8 cellular contexts compared by ENCODE assay signal in genomic region chr1:109112652-109113285, GRCh38. TPM values are rescaled to one million over a fixed set of nuclear protein-coding genes. Genes with fewer than 3 reads are reported as not detected.
DNase-seq lines count a peak whose midpoint lies in the region; ATAC-seq and TF ChIP-seq lines count a peak whose summit lies in the region.

No MANE protein-coding gene starts in this region.

- H3K4me3 ChIP-seq in fibroblast of the aortic adventitia (ENCODE audit: low read depth, low read length): peak overlapping the region; percentile 44

- peaks cover 36% of the 10 kb centered on the region for H3K4me1 Mint-ChIP-seq in activated T-helper 2 cell treated with anti-CD3 and anti-CD28 coated beads, Interferon-gamma antibody, Interleukin-2, Interleukin-4, amounts not matched to agents 10 μg/mL and 5 μg/mL and 100 μg/mL, durations not matched to agents 14 hours and 24 hours and 36 hours (ENCODE audit: low read depth)
- H3K4me1 Mint-ChIP-seq in nephron progenitor cell: peaks cover 24% of the 10 kb centered on the region

- intact Hi-C loops in activated T-helper 2 cell treated with anti-CD3 and anti-CD28 coated beads, Interferon-gamma antibody, Interleukin-2, Interleukin-4, amounts not matched to agents 10 μg/mL and 5 μg/mL and 100 μg/mL, durations not matched to agents 14 hours and 24 hours and 36 hours (cut with micrococcal nuclease): loop anchor here (1.0 to 10.0 kb wide), 7 partner anchors 12 to 422 kb away; partner anchors contain the start of genes CLCC1, GPR61, PRPF38B and SARS1

- H3K27me3 Mint-ChIP-seq in activated T-helper 2 cell treated with anti-CD3 and anti-CD28 coated beads, Interferon-gamma antibody, Interleukin-2, Interleukin-4, amounts not matched to agents 10 μg/mL and 5 μg/mL and 100 μg/mL, durations not matched to agents 14 hours and 24 hours and 36 hours (ENCODE audit: low read depth): peaks cover 22% of the 10 kb centered on the region
- H3K27me3 Mint-ChIP-seq in nephron progenitor cell (ENCODE audit: low read depth, poor library complexity): peaks cover 93% of the 10 kb centered on the region

- H3K4me3 Mint-ChIP-seq in activated T-helper 2 cell treated with anti-CD3 and anti-CD28 coated beads, Interferon-gamma antibody, Interleukin-2, Interleukin-4, amounts not matched to agents 10 μg/mL and 5 μg/mL and 100 μg/mL, durations not matched to agents 14 hours and 24 hours and 36 hours (ENCODE audit: low read depth): peak overlapping the region; percentile 69
- peak overlapping the region; percentile 79 for H3K4me3 Mint-ChIP-seq in nephron progenitor cell

- TF ChIP-seq CTCF in fibroblast of the aortic adventitia (IDR thresholded peaks at IDR 0.05; ENCODE audit: insufficient read depth, low read length) (peak; percentile 95), nephron progenitor cell (IDR thresholded peaks at IDR 0.05) (peak; percentile 98)

- peak overlapping the region; percentile 64 for H3K27ac Mint-ChIP-seq in activated T-helper 2 cell treated with anti-CD3 and anti-CD28 coated beads, Interferon-gamma antibody, Interleukin-2, Interleukin-4, amounts not matched to agents 10 μg/mL and 5 μg/mL and 100 μg/mL, durations not matched to agents 14 hours and 24 hours and 36 hours
- peak overlapping the region; percentile 86 for H3K27ac Mint-ChIP-seq in nephron progenitor cell

- peaks cover 2% of the 10 kb centered on the region for H3K36me3 Mint-ChIP-seq in activated T-helper 2 cell treated with anti-CD3 and anti-CD28 coated beads, Interferon-gamma antibody, Interleukin-2, Interleukin-4, amounts not matched to agents 10 μg/mL and 5 μg/mL and 100 μg/mL, durations not matched to agents 14 hours and 24 hours and 36 hours (ENCODE audit: low read depth)
- H3K36me3 Mint-ChIP-seq in nephron progenitor cell (ENCODE audit: low read depth): no peaks in the 10 kb centered on the region

- DNase-seq in Caki2 (ENCODE audit: low read depth) (peak; percentile 77), Kasumi-1 (lab: John Stamatoyannopoulos, UW) (peak; percentile 82 to 85), RPMI8226 (peak; percentile 80), fibroblast of the aortic adventitia (ENCODE audit: low read depth) (peak; percentile 85), nephron progenitor cell (peak; percentile 100)
- DNase-seq in activated T-helper 2 cell treated with anti-CD3 and anti-CD28 coated beads, Interferon-gamma antibody, Interleukin-2, Interleukin-4, amounts not matched to agents 10 μg/mL and 5 μg/mL and 100 μg/mL, durations not matched to agents 14 hours and 24 hours and 36 hours (ENCODE audit: low spot score): peak; percentile 82
- peak; percentile 71 to 89 (median 82) for DNase-seq in stimulated activated naive CD4-positive, alpha-beta T cell (lab: John Stamatoyannopoulos, UW)

- peak; percentile 60 for ATAC-seq in GM21526 (IDR thresholded peaks at IDR 0.05; ENCODE audit: low FRiP score, unreplicated experiment)

- in situ Hi-C loops in Caki2 (cut with HindIII; ENCODE audit: low pct_unique_long_range_greater_than_20kb, low sequenced_read_pairs): no loop called here

- H3K9me3 Mint-ChIP-seq in activated T-helper 2 cell treated with anti-CD3 and anti-CD28 coated beads, Interferon-gamma antibody, Interleukin-2, Interleukin-4, amounts not matched to agents 10 μg/mL and 5 μg/mL and 100 μg/mL, durations not matched to agents 14 hours and 24 hours and 36 hours: no peaks in the 10 kb centered on the region
- no peaks in the 10 kb centered on the region for H3K9me3 Mint-ChIP-seq in nephron progenitor cell

RNA-seq across cellular contexts. Expression of gene ELAPOR1, which starts 1.1 kb away (rescaled TPM):
- total RNA-seq in Caki2 (2014; rRNA removed; shearing (Covaris generic); ENCODE audit: low replicate concordance): 0.88 and 1.7 TPM in 2 replicates
- total RNA-seq in activated T-helper 2 cell treated with anti-CD3 and anti-CD28 coated beads, Interferon-gamma antibody, Interleukin-2, Interleukin-4, amounts not matched to agents 10 μg/mL and 5 μg/mL and 100 μg/mL, durations not matched to agents 14 hours and 24 hours and 36 hours: 17.5 and 19.7 TPM in 2 replicates
- total RNA-seq in fibroblast of the aortic adventitia (ENCODE audit: low replicate concordance): 0.16 and 0.45 TPM in 2 replicates

RNA-seq across cellular contexts. Expression of gene TMEM167B, which starts 22.2 kb away (rescaled TPM):
- total RNA-seq in Caki2 (2014; rRNA removed; shearing (Covaris generic); ENCODE audit: low replicate concordance): 12.9 and 15.1 TPM in 2 replicates
- total RNA-seq in activated T-helper 2 cell treated with anti-CD3 and anti-CD28 coated beads, Interferon-gamma antibody, Interleukin-2, Interleukin-4, amounts not matched to agents 10 μg/mL and 5 μg/mL and 100 μg/mL, durations not matched to agents 14 hours and 24 hours and 36 hours: 27.4 and 29.9 TPM in 2 replicates
- total RNA-seq in fibroblast of the aortic adventitia (ENCODE audit: low replicate concordance): 26.1 and 28.8 TPM in 2 replicates

RNA-seq across cellular contexts. Expression of gene TAF13, which starts 37.0 kb away (rescaled TPM):
- total RNA-seq in Caki2 (2014; rRNA removed; shearing (Covaris generic); ENCODE audit: low replicate concordance): 8.9 and 11.9 TPM in 2 replicates
- total RNA-seq in activated T-helper 2 cell treated with anti-CD3 and anti-CD28 coated beads, Interferon-gamma antibody, Interleukin-2, Interleukin-4, amounts not matched to agents 10 μg/mL and 5 μg/mL and 100 μg/mL, durations not matched to agents 14 hours and 24 hours and 36 hours: 21.6 and 25.0 TPM in 2 replicates
- 131 and 287 TPM in 2 replicates for total RNA-seq in fibroblast of the aortic adventitia (ENCODE audit: low replicate concordance)

Comparison
In these comparisons a context has a peak if more than half of its experiments do, and no peak if none do; other contexts are left out.
1. Peak in every context shown above with its lines: DNase-seq, ATAC-seq and H3K4me3 ChIP-seq.